Comparison of ENCODE assay signal across 8 cellular contexts in genomic region chrX:17046478-17047097, GRCh38.
DNase-seq lines count a peak whose midpoint lies in the region; ATAC-seq and TF ChIP-seq lines count a peak whose summit lies in the region.

No MANE protein-coding gene starts in this region.

- H3K27me3 Mint-ChIP-seq in activated CD8-positive, alpha-beta T cell treated with anti-CD3 and anti-CD28 coated beads, Interleukin-2, amount 10 ng/mL, durations not matched to agents 7 days and 5 days (ENCODE audit: low read depth), result no peaks in the 10 kb centered on the region

- no peak overlapping the region for H3K27ac ChIP-seq in testis

- no peaks in the 10 kb centered on the region for H3K27me3 ChIP-seq in testis

- no peaks in the 10 kb centered on the region for H3K36me3 ChIP-seq in testis (ENCODE audit: low read depth, missing control alignments)

- POLR2A ChIA-PET in activated CD8-positive, alpha-beta T cell treated with anti-CD3 and anti-CD28 coated beads, Interleukin-2, amount 10 ng/mL, durations not matched to agents 7 days and 5 days (lab: Charles Lee), result no interaction called here

- peak; percentile 61 to 72 (median 62) for TF ChIP-seq CTCF in testis (IDR thresholded peaks at IDR 0.05)

- WGBS in testis, 2 donors, result 23 to 42% methylated on average over 5 of the region's 5 CpGs

- no peaks in the 10 kb centered on the region for H3K9me3 Mint-ChIP-seq in activated CD8-positive, alpha-beta T cell treated with anti-CD3 and anti-CD28 coated beads, Interleukin-2, amount 10 ng/mL, durations not matched to agents 7 days and 5 days (ENCODE audit: insufficient read depth)

- no peaks in the 10 kb centered on the region for H3K9me3 ChIP-seq in testis

- no peak overlapping the region for H3K4me3 Mint-ChIP-seq in activated CD8-positive, alpha-beta T cell treated with anti-CD3 and anti-CD28 coated beads, Interleukin-2, amount 10 ng/mL, durations not matched to agents 7 days and 5 days

- DNase-seq in GDM1 (lab: John Stamatoyannopoulos, UW) (peak; percentile 60), HT1080 (ENCODE audit: low read depth) (peak; percentile 55), NCI-H82 treated with DMSO at 0.1 percent for 48 hours (lab: John Stamatoyannopoulos, UW; ENCODE audit: unreplicated experiment) (peak; percentile 56), myocyte (ENCODE audit: low read depth) (peak; percentile 88), testis (peak; percentile 80)
- DNase-seq in activated CD8-positive, alpha-beta T cell treated with anti-CD3 and anti-CD28 coated beads, Interleukin-2, amount 10 ng/mL, durations not matched to agents 7 days and 5 days, result peak; percentile 43

- H3K27ac Mint-ChIP-seq in activated CD8-positive, alpha-beta T cell treated with anti-CD3 and anti-CD28 coated beads, Interleukin-2, amount 10 ng/mL, durations not matched to agents 7 days and 5 days, result no peak overlapping the region

- H3K4me1 Mint-ChIP-seq in activated CD8-positive, alpha-beta T cell treated with anti-CD3 and anti-CD28 coated beads, Interleukin-2, amount 10 ng/mL, durations not matched to agents 7 days and 5 days (ENCODE audit: low read depth), result no peaks in the 10 kb centered on the region

- H3K36me3 Mint-ChIP-seq in activated CD8-positive, alpha-beta T cell treated with anti-CD3 and anti-CD28 coated beads, Interleukin-2, amount 10 ng/mL, durations not matched to agents 7 days and 5 days (ENCODE audit: low read depth), result no peaks in the 10 kb centered on the region

- ATAC-seq in activated CD8-positive, alpha-beta T cell treated with anti-CD3 and anti-CD28 coated beads, Interleukin-2, amount 10 ng/mL, durations not matched to agents 7 days and 5 days, result no peak
- ATAC-seq in esophagus mucosa, result peak; percentile 76
- no peak for ATAC-seq in HG02623 (IDR thresholded peaks at IDR 0.05; ENCODE audit: unreplicated experiment)

- TF ChIP-seq POLR2A in testis (IDR thresholded peaks at IDR 0.05), result no peak

- CTCF ChIA-PET in activated CD8-positive, alpha-beta T cell treated with anti-CD3 and anti-CD28 coated beads, Interleukin-2, amount 10 ng/mL, durations not matched to agents 7 days and 5 days (lab: Charles Lee), result interaction anchor here (0.8 to 2.9 kb wide), 10 partner anchors 10 to 222 kb away, joined by 3 to 35 read pairs (median 6); no protein-coding TSS in a partner anchor

- no peaks in the 10 kb centered on the region for H3K4me1 ChIP-seq in testis

- intact Hi-C loops in testis (cut with DNase I; ENCODE audit: low total_unique reads), result no loop called here

- H3K4me3 ChIP-seq in testis, result no peak overlapping the region
